8 cellular contexts compared by ENCODE assay signal in genomic region chr12:91361864-91362263, GRCh38.
DNase-seq lines count a peak whose midpoint lies in the region; FAIRE-seq and TF ChIP-seq lines count a peak whose summit lies in the region.

No MANE protein-coding gene starts in this region.

- H3K9ac ChIP-seq in astrocyte (ENCODE audit: low read length), result no peak overlapping the region

- H3K4me2 ChIP-seq in astrocyte (ENCODE audit: low read length), result no peak overlapping the region

- H3K4me3 Mint-ChIP-seq in astrocyte (ENCODE audit: unreplicated experiment), result no peak overlapping the region

- H4K20me1 ChIP-seq in astrocyte (ENCODE audit: insufficient read depth, low read length), result no peaks in the 10 kb centered on the region

- H2AFZ ChIP-seq in astrocyte (ENCODE audit: low read depth, low read length), result no peak overlapping the region

- H3K9me3 Mint-ChIP-seq in astrocyte (ENCODE audit: unreplicated experiment), result no peaks in the 10 kb centered on the region

- peak; percentile 35 for DNase-seq in NCI-H1694 treated with DMSO at 0.1 percent for 48 hours (lab: John Stamatoyannopoulos, UW)
- DNase-seq in astrocyte (ENCODE audit: low read depth), result no peak
- peak; percentile 12 for DNase-seq in kidney epithelial cell (ENCODE audit: low read depth)
- DNase-seq in vagina (ENCODE audit: extremely low spot score in 2 of 2), result no peak
- DNase-seq in T1000 (lab: John Stamatoyannopoulos, UW), result no peak
- no peak for DNase-seq in occipital lobe (lab: John Stamatoyannopoulos, UW)

- H3K27ac Mint-ChIP-seq in astrocyte (ENCODE audit: unreplicated experiment), result no peak overlapping the region

- no peak overlapping the region for H3K4me3 ChIP-seq in astrocyte (ENCODE audit: insufficient read depth, low read depth, low read length)
- H3K4me3 ChIP-seq in kidney epithelial cell (ENCODE audit: low read depth, low read length), result no peak overlapping the region
- no peak overlapping the region for H3K4me3 ChIP-seq in vagina

- peak; percentile 98 for FAIRE-seq in A204.1 (lab: Jason Lieb, UNC)
- FAIRE-seq in astrocyte (lab: Jason Lieb, UNC), result peak; percentile 20

- no peak for TF ChIP-seq POLR2A in vagina (IDR thresholded peaks at IDR 0.05)

- H3K36me3 Mint-ChIP-seq in astrocyte (ENCODE audit: low read depth, unreplicated experiment), result no peaks in the 10 kb centered on the region

- H3K36me3 ChIP-seq in astrocyte (ENCODE audit: insufficient read depth, low read length) (no peaks in the 10 kb centered on the region), kidney epithelial cell (ENCODE audit: control insufficient read depth, insufficient read depth, low read length) (no peaks in the 10 kb centered on the region), vagina (no peaks in the 10 kb centered on the region)

- H3K4me1 Mint-ChIP-seq in astrocyte (ENCODE audit: low read depth, unreplicated experiment), result peaks cover 5% of the 10 kb centered on the region

- H3K27me3 ChIP-seq in astrocyte (ENCODE audit: insufficient read depth, low read length) (peaks cover 3% of the 10 kb centered on the region), kidney epithelial cell (ENCODE audit: control insufficient read depth, insufficient read depth, low read length) (no peaks in the 10 kb centered on the region), vagina (no peaks in the 10 kb centered on the region)

- H3K9me3 ChIP-seq in astrocyte (ENCODE audit: insufficient read depth, low read depth, low read length) (no peaks in the 10 kb centered on the region), vagina (no peaks in the 10 kb centered on the region)

- H3K27ac ChIP-seq in astrocyte (ENCODE audit: low read depth, low read length) (no peak overlapping the region), vagina (no peak overlapping the region)

- no peaks in the 10 kb centered on the region for H3K79me2 ChIP-seq in astrocyte (ENCODE audit: insufficient read depth, low read length)

- intact Hi-C loops in vagina (cut with DNase I), result no loop called here

- no peaks in the 10 kb centered on the region for H3K27me3 Mint-ChIP-seq in astrocyte (ENCODE audit: low read depth, unreplicated experiment)

- 0 out of 2 replicates have a peak, but pooled peaks have one; percentile 8 for TF ChIP-seq CTCF in GM12874 (IDR thresholded peaks at IDR 0.05; ENCODE audit: insufficient read depth, low read depth, low read length)
- peak; percentile 54 for TF ChIP-seq CTCF in astrocyte (IDR thresholded peaks at IDR 0.05; ENCODE audit: insufficient read depth, low read depth, low read length)
- TF ChIP-seq CTCF in kidney epithelial cell (IDR thresholded peaks at IDR 0.05; ENCODE audit: insufficient read depth, low read length, poor library complexity, severe bottlenecking), result peak; percentile 47
- peak; percentile 58 to 79 (median 63) for TF ChIP-seq CTCF in vagina (IDR thresholded peaks at IDR 0.05)

- H3K4me1 ChIP-seq in astrocyte (ENCODE audit: insufficient read depth, low read length) (no peaks in the 10 kb centered on the region), vagina (no peaks in the 10 kb centered on the region)

Comparison
In these comparisons a context has a peak if more than half of its experiments do, and no peak if none do; other contexts are left out.
1. CTCF ChIP-seq: peak in every context shown above with its lines; median percentile 63 in vagina; 54 in astrocyte; 47 in kidney epithelial cell; 8 in GM12874.
2. DNase-seq: peak in NCI-H1694 treated with DMSO at 0.1 percent for 48 hours (single experiment) and kidney epithelial cell (single experiment); none in astrocyte (single experiment), vagina (0 of 2), T1000 (single experiment) and occipital lobe (single experiment).